1 cellular context compared by ENCODE assay signal in the genomic region with DNA sequence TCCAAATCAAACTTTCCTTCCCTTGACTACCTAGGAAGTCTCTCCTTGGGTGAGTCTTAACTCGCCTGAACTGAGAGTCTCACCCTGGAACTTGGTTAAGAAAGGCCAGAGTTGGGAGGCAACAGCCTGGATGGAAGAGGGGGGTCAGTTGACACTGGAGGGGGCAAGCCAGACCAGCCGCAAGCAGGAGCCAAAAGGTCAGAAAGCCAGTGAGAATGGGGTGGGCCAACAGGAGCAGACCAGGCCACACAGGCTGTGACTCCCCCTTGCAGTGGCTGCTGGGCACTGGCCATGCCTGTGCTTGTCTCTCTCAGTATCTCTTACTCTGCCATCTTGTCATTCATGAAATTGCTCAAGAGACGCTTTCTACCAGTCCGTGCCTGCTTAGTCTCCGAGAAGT.
TF ChIP-seq lines count a peak whose summit lies in the region.

No MANE protein-coding gene starts in this region.

TF ChIP-seq in HepG2, 621 proteins besides CTCF, POLR2A, EP300 and RAD21 (continues in another document):
- TF ChIP-seq HOXD1 (CRISPR knock-in tag; IDR thresholded peaks at IDR 0.05) (no peak), NFIC (IDR thresholded peaks at IDR 0.05; ENCODE audit: low read length) (no peak), ZNF879 (CRISPR knock-in tag; IDR thresholded peaks at IDR 0.05) (no peak), TEAD2 (CRISPR knock-in tag; IDR thresholded peaks at IDR 0.05) (no peak), ZNF678 (CRISPR knock-in tag; IDR thresholded peaks at IDR 0.05) (no peak), PAX8 (CRISPR knock-in tag; IDR thresholded peaks at IDR 0.05; ENCODE audit: borderline replicate concordance) (no peak), ZNF230 (CRISPR knock-in tag; IDR thresholded peaks at IDR 0.05) (no peak), CAMTA2 (CRISPR knock-in tag; IDR thresholded peaks at IDR 0.05; ENCODE audit: borderline replicate concordance) (no peak), ZNF746 (CRISPR knock-in tag; IDR thresholded peaks at IDR 0.05) (no peak), LCORL (IDR thresholded peaks at IDR 0.05) (no peak), LCORL (CRISPR knock-in tag; IDR thresholded peaks at IDR 0.05) (0 out of 2 replicates have a peak, but pooled peaks have one; percentile 20), NR2C2 (CRISPR knock-in tag; IDR thresholded peaks at IDR 0.05; ENCODE audit: borderline replicate concordance) (no peak), ZNF317 (CRISPR knock-in tag; IDR thresholded peaks at IDR 0.05) (no peak), ZNF136 (CRISPR knock-in tag; IDR thresholded peaks at IDR 0.05; ENCODE audit: low read depth) (no peak), ZNF260 (CRISPR knock-in tag; IDR thresholded peaks at IDR 0.05; ENCODE audit: borderline replicate concordance, low read depth) (no peak), HNF4A (CRISPR knock-in tag; IDR thresholded peaks at IDR 0.05) (peak; percentile 27; the same call in 1 of the 2 replicates), FOXJ3 (CRISPR knock-in tag; IDR thresholded peaks at IDR 0.05; ENCODE audit: borderline replicate concordance) (no peak), NR2F1 (CRISPR knock-in tag; IDR thresholded peaks at IDR 0.05) (peak in 1 of 2 experiments; percentile 12; a peak in 1 of 4 replicates), NR2F6 (IDR thresholded peaks at IDR 0.05) (peak; percentile 9; the same call in 1 of the 2 replicates), NR2F6 (CRISPR knock-in tag; IDR thresholded peaks at IDR 0.05) (no peak), PAF1 (CRISPR knock-in tag; IDR thresholded peaks at IDR 0.05) (no peak), ZNF766 (CRISPR knock-in tag; IDR thresholded peaks at IDR 0.05; ENCODE audit: borderline replicate concordance) (no peak), RFX1 (IDR thresholded peaks at IDR 0.05) (no peak), ZEB1 (IDR thresholded peaks at IDR 0.05; ENCODE audit: insufficient replicate concordance, low read depth) (no peak)
- TF ChIP-seq, protein P1, sequence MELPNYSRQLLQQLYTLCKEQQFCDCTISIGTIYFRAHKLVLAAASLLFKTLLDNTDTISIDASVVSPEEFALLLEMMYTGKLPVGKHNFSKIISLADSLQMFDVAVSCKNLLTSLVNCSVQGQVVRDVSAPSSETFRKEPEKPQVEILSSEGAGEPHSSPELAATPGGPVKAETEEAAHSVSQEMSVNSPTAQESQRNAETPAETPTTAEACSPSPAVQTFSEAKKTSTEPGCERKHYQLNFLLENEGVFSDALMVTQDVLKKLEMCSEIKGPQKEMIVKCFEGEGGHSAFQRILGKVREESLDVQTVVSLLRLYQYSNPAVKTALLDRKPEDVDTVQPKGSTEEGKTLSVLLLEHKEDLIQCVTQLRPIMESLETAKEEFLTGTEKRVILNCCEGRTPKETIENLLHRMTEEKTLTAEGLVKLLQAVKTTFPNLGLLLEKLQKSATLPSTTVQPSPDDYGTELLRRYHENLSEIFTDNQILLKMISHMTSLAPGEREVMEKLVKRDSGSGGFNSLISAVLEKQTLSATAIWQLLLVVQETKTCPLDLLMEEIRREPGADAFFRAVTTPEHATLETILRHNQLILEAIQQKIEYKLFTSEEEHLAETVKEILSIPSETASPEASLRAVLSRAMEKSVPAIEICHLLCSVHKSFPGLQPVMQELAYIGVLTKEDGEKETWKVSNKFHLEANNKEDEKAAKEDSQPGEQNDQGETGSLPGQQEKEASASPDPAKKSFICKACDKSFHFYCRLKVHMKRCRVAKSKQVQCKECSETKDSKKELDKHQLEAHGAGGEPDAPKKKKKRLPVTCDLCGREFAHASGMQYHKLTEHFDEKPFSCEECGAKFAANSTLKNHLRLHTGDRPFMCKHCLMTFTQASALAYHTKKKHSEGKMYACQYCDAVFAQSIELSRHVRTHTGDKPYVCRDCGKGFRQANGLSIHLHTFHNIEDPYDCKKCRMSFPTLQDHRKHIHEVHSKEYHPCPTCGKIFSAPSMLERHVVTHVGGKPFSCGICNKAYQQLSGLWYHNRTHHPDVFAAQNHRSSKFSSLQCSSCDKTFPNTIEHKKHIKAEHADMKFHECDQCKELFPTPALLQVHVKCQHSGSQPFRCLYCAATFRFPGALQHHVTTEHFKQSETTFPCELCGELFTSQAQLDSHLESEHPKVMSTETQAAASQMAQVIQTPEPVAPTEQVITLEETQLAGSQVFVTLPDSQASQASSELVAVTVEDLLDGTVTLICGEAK (IDR thresholded peaks at IDR 0.05), result no peak
- TF ChIP-seq, protein P1 (CRISPR knock-in tag; IDR thresholded peaks at IDR 0.05), result no peak
- TF ChIP-seq, protein P2, sequence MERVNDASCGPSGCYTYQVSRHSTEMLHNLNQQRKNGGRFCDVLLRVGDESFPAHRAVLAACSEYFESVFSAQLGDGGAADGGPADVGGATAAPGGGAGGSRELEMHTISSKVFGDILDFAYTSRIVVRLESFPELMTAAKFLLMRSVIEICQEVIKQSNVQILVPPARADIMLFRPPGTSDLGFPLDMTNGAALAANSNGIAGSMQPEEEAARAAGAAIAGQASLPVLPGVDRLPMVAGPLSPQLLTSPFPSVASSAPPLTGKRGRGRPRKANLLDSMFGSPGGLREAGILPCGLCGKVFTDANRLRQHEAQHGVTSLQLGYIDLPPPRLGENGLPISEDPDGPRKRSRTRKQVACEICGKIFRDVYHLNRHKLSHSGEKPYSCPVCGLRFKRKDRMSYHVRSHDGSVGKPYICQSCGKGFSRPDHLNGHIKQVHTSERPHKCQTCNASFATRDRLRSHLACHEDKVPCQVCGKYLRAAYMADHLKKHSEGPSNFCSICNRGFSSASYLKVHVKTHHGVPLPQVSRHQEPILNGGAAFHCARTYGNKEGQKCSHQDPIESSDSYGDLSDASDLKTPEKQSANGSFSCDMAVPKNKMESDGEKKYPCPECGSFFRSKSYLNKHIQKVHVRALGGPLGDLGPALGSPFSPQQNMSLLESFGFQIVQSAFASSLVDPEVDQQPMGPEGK (CRISPR knock-in tag; IDR thresholded peaks at IDR 0.05), result peak; percentile 65
- TF ChIP-seq, protein P3, sequence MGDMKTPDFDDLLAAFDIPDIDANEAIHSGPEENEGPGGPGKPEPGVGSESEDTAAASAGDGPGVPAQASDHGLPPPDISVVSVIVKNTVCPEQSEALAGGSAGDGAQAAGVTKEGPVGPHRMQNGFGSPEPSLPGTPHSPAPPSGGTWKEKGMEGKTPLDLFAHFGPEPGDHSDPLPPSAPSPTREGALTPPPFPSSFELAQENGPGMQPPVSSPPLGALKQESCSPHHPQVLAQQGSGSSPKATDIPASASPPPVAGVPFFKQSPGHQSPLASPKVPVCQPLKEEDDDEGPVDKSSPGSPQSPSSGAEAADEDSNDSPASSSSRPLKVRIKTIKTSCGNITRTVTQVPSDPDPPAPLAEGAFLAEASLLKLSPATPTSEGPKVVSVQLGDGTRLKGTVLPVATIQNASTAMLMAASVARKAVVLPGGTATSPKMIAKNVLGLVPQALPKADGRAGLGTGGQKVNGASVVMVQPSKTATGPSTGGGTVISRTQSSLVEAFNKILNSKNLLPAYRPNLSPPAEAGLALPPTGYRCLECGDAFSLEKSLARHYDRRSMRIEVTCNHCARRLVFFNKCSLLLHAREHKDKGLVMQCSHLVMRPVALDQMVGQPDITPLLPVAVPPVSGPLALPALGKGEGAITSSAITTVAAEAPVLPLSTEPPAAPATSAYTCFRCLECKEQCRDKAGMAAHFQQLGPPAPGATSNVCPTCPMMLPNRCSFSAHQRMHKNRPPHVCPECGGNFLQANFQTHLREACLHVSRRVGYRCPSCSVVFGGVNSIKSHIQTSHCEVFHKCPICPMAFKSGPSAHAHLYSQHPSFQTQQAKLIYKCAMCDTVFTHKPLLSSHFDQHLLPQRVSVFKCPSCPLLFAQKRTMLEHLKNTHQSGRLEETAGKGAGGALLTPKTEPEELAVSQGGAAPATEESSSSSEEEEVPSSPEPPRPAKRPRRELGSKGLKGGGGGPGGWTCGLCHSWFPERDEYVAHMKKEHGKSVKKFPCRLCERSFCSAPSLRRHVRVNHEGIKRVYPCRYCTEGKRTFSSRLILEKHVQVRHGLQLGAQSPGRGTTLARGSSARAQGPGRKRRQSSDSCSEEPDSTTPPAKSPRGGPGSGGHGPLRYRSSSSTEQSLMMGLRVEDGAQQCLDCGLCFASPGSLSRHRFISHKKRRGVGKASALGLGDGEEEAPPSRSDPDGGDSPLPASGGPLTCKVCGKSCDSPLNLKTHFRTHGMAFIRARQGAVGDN (CRISPR knock-in tag; IDR thresholded peaks at IDR 0.05), result peak; percentile 38
- TF ChIP-seq, protein P4, sequence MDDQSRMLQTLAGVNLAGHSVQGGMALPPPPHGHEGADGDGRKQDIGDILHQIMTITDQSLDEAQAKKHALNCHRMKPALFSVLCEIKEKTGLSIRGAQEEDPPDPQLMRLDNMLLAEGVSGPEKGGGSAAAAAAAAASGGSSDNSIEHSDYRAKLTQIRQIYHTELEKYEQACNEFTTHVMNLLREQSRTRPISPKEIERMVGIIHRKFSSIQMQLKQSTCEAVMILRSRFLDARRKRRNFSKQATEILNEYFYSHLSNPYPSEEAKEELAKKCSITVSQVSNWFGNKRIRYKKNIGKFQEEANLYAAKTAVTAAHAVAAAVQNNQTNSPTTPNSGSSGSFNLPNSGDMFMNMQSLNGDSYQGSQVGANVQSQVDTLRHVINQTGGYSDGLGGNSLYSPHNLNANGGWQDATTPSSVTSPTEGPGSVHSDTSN (CRISPR knock-in tag; IDR thresholded peaks at IDR 0.05; ENCODE audit: borderline replicate concordance), result no peak
- TF ChIP-seq, protein P5, sequence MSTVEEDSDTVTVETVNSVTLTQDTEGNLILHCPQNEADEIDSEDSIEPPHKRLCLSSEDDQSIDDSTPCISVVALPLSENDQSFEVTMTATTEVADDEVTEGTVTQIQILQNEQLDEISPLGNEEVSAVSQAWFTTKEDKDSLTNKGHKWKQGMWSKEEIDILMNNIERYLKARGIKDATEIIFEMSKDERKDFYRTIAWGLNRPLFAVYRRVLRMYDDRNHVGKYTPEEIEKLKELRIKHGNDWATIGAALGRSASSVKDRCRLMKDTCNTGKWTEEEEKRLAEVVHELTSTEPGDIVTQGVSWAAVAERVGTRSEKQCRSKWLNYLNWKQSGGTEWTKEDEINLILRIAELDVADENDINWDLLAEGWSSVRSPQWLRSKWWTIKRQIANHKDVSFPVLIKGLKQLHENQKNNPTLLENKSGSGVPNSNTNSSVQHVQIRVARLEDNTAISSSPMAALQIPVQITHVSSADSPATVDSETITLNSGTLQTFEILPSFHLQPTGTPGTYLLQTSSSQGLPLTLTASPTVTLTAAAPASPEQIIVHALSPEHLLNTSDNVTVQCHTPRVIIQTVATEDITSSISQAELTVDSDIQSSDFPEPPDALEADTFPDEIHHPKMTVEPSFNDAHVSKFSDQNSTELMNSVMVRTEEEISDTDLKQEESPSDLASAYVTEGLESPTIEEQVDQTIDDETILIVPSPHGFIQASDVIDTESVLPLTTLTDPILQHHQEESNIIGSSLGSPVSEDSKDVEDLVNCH (CRISPR knock-in tag; IDR thresholded peaks at IDR 0.05), result no peak
- TF ChIP-seq, protein P6, sequence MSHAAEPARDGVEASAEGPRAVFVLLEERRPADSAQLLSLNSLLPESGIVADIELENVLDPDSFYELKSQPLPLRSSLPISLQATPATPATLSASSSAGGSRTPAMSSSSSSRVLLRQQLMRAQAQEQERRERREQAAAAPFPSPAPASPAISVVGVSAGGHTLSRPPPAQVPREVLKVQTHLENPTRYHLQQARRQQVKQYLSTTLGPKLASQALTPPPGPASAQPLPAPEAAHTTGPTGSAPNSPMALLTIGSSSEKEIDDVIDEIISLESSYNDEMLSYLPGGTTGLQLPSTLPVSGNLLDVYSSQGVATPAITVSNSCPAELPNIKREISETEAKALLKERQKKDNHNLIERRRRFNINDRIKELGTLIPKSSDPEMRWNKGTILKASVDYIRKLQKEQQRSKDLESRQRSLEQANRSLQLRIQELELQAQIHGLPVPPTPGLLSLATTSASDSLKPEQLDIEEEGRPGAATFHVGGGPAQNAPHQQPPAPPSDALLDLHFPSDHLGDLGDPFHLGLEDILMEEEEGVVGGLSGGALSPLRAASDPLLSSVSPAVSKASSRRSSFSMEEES (CRISPR knock-in tag; IDR thresholded peaks at IDR 0.05), result no peak
- TF ChIP-seq, protein P7, sequence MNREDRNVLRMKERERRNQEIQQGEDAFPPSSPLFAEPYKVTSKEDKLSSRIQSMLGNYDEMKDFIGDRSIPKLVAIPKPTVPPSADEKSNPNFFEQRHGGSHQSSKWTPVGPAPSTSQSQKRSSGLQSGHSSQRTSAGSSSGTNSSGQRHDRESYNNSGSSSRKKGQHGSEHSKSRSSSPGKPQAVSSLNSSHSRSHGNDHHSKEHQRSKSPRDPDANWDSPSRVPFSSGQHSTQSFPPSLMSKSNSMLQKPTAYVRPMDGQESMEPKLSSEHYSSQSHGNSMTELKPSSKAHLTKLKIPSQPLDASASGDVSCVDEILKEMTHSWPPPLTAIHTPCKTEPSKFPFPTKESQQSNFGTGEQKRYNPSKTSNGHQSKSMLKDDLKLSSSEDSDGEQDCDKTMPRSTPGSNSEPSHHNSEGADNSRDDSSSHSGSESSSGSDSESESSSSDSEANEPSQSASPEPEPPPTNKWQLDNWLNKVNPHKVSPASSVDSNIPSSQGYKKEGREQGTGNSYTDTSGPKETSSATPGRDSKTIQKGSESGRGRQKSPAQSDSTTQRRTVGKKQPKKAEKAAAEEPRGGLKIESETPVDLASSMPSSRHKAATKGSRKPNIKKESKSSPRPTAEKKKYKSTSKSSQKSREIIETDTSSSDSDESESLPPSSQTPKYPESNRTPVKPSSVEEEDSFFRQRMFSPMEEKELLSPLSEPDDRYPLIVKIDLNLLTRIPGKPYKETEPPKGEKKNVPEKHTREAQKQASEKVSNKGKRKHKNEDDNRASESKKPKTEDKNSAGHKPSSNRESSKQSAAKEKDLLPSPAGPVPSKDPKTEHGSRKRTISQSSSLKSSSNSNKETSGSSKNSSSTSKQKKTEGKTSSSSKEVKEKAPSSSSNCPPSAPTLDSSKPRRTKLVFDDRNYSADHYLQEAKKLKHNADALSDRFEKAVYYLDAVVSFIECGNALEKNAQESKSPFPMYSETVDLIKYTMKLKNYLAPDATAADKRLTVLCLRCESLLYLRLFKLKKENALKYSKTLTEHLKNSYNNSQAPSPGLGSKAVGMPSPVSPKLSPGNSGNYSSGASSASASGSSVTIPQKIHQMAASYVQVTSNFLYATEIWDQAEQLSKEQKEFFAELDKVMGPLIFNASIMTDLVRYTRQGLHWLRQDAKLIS (CRISPR knock-in tag; IDR thresholded peaks at IDR 0.05), result no peak
